Comparison of ENCODE assay signal across 13 cellular contexts in the genomic region with DNA sequence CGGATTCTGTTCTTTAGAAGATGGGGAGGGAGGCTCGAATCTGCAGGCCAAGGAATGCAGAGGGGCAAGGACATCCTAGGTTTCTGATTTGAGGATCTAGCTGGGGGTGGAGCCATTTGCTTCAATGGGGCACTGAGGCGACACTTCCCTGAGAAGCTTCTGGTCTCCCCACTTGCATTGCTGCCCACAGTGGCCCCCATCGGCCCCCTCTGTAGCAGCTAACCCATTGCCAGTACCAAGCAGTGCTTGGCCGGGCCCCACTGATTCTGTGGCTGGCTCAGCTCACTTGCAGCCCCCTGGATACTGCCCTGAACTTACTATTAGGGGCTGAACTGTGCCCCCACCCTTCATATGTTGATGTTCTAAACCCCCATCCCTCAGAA. TPM values are rescaled to one million over a fixed set of nuclear protein-coding genes. Genes with fewer than 3 reads are reported as not detected.
A peak's percentile ranks its signal among the peaks of the same experiment; 100 is the strongest.
DNase-seq lines count a peak whose midpoint lies in the region; ATAC-seq and TF ChIP-seq lines count a peak whose summit lies in the region.
"Had no signal": no experiment of that assay in that cellular context is flagged by ENCODE, and none has a peak within 500 bp of the region (broad histone marks: within the 10 kb centered on the region; RNA-seq: fewer than 3 reads in every experiment).

No MANE protein-coding gene starts in this region.

- intact Hi-C loops in cardiac septum (cut with DNase I): no loop called here
- intact Hi-C loops in Right ventricle myocardium inferior (cut with DNase I): no loop called here
- intact Hi-C loops in left ventricle myocardium inferior (cut with micrococcal nuclease): no loop called here
- intact Hi-C loops in vagina (cut with DNase I): no loop called here
- intact Hi-C loops in colonic mucosa (cut with DNase I): no loop called here

- no peak overlapping the region for H3K4me3 ChIP-seq in left ventricle myocardium inferior
- H3K4me3 ChIP-seq in neuronal stem cell (ENCODE audit: low read length in 2 of 2): no peak overlapping the region
- no peak overlapping the region for H3K4me3 ChIP-seq in vagina
- H3K4me3 ChIP-seq in colonic mucosa: no peak overlapping the region
- H3K4me3 ChIP-seq: HAP-1 had no signal

- peaks cover 24% of the 10 kb centered on the region for H3K4me1 ChIP-seq in left ventricle myocardium inferior
- peaks cover 18 to 31% of the 10 kb centered on the region in 2 donors for H3K4me1 ChIP-seq in neuronal stem cell (ENCODE audit: control insufficient read depth in 2 of 2, insufficient read depth in 1 of 2, low read depth in 1 of 2, low read length in 2 of 2)
- peaks cover 27% of the 10 kb centered on the region for H3K4me1 ChIP-seq in vagina
- no peaks in the 10 kb centered on the region for H3K4me1 ChIP-seq in colonic mucosa
- H3K4me1 ChIP-seq: HAP-1 had no signal

- H2AK5ac ChIP-seq in neuronal stem cell (ENCODE audit: low read depth, low read length): no peak overlapping the region

- no peak overlapping the region for H3K4ac ChIP-seq in neuronal stem cell (ENCODE audit: low read length)

- TF ChIP-seq CTCF in left ventricle myocardium inferior (IDR thresholded peaks at IDR 0.05; ENCODE audit: borderline replicate concordance) (no peak), vagina (IDR thresholded peaks at IDR 0.05) (no peak), colonic mucosa (IDR thresholded peaks at IDR 0.05) (no peak)

- H3K36me3 ChIP-seq in left ventricle myocardium inferior (no peaks in the 10 kb centered on the region), neuronal stem cell (replicated peaks in 1 of 2; ENCODE audit: control insufficient read depth in 2 of 2, insufficient read depth in 2 of 2, low read length in 2 of 2) (no peaks in the 10 kb centered on the region), vagina (no peaks in the 10 kb centered on the region), colonic mucosa (no peaks in the 10 kb centered on the region)
- H3K36me3 ChIP-seq: HAP-1 had no signal

- H3K27ac ChIP-seq in left ventricle myocardium inferior (replicated peaks) (no peak overlapping the region), neuronal stem cell (replicated peaks; ENCODE audit: low read length) (no peak overlapping the region), vagina (no peak overlapping the region), colonic mucosa (no peak overlapping the region)

- ATAC-seq in Right ventricle myocardium inferior (no peak), HG03378 (IDR thresholded peaks at IDR 0.05; ENCODE audit: unreplicated experiment) (no peak)

- H3K27me3 ChIP-seq in left ventricle myocardium inferior (ENCODE audit: low read depth) (peaks cover 30% of the 10 kb centered on the region), neuronal stem cell (ENCODE audit: control insufficient read depth in 3 of 3, insufficient read depth in 3 of 3, low read depth in 1 of 3, low read length in 3 of 3) (peaks cover 0 to 16% (median 0%) of the 10 kb centered on the region in 3 experiments), vagina (no peaks in the 10 kb centered on the region), colonic mucosa (no peaks in the 10 kb centered on the region)

- TF ChIP-seq POLR2A in vagina (IDR thresholded peaks at IDR 0.05): no peak

- H3K14ac ChIP-seq in neuronal stem cell (ENCODE audit: low read length): no peak overlapping the region

- H3K79me1 ChIP-seq in neuronal stem cell (ENCODE audit: low read depth, low read length): no peaks in the 10 kb centered on the region

- WGBS in neuronal stem cell (ENCODE audit: extremely low coverage in 2 of 2, insufficient read length in 2 of 2, insufficient replicate concordance in 1 of 2), 2 donors: no CpG with 5 or more reads among the region's 5 CpGs

- no peak overlapping the region for H2AFZ ChIP-seq in neuronal stem cell (ENCODE audit: low read length)

- H3K9me3 ChIP-seq in left ventricle myocardium inferior (replicated peaks) (no peaks in the 10 kb centered on the region), neuronal stem cell (replicated peaks in 1 of 2; ENCODE audit: control insufficient read depth in 2 of 2, insufficient read depth in 1 of 2, low read depth in 1 of 2, low read length in 2 of 2) (no peaks in the 10 kb centered on the region), vagina (no peaks in the 10 kb centered on the region), colonic mucosa (no peaks in the 10 kb centered on the region)
- H3K9me3 ChIP-seq: HAP-1 had no signal

- H2BK120ac ChIP-seq in neuronal stem cell (ENCODE audit: low read depth, low read length): no peak overlapping the region

- no peak overlapping the region for H3K23ac ChIP-seq in neuronal stem cell (ENCODE audit: low read depth, low read length, poor library complexity)

- H4K8ac ChIP-seq in neuronal stem cell (ENCODE audit: low read depth, low read length): no peak overlapping the region

- no peak overlapping the region for H3K4me2 ChIP-seq in neuronal stem cell (ENCODE audit: insufficient read depth, low read length, poor library complexity, severe bottlenecking)

- no peak overlapping the region for H2BK12ac ChIP-seq in neuronal stem cell (ENCODE audit: low read length)

- no peak overlapping the region for H2BK15ac ChIP-seq in neuronal stem cell (ENCODE audit: low read length)

- H3K18ac ChIP-seq in neuronal stem cell (ENCODE audit: low read length): peak overlapping the region; percentile 84

- H3K9ac ChIP-seq in neuronal stem cell (ENCODE audit: low read depth, low read length, poor library complexity): no peak overlapping the region
- H3K9ac ChIP-seq in colonic mucosa (ENCODE audit: low read depth in 2 of 2, low read length in 2 of 2): no peak overlapping the region

- DNase-seq in cardiac septum (ENCODE audit: low spot score) (peak; percentile 43), Right ventricle myocardium inferior (ENCODE audit: missing footprints) (no peak), left ventricle myocardium inferior (peak; percentile 7), neuronal stem cell (ENCODE audit: low spot score) (no peak), vagina (ENCODE audit: extremely low spot score in 2 of 2) (no peak), NCI-H128 (lab: John Stamatoyannopoulos, UW; ENCODE audit: unreplicated experiment) (no peak), colonic mucosa (no peak)
- DNase-seq: NCI-H2107, NCI-H345, NCI-H526 treated with DMSO at 0.1 percent for 48 hours had no signal

- H4K91ac ChIP-seq in neuronal stem cell (ENCODE audit: low read depth, low read length, poor library complexity): peak overlapping the region; percentile 96

- no peak overlapping the region for H2BK5ac ChIP-seq in neuronal stem cell (ENCODE audit: low read length)

RNA-seq across cellular contexts. Expression of gene SHISAL1, which starts 42.9 kb away (rescaled TPM):
- total RNA-seq in cardiac septum (0.70 TPM), Right ventricle myocardium inferior (1.5 TPM), left ventricle myocardium inferior (1.3 TPM), vagina (7.6 TPM), colonic mucosa (1 to 10 TPM in 1 of 2 donors, under 1 TPM in 1; 0.27 to 6.6 TPM)
- 3.6 TPM for polyA plus RNA-seq in neuronal stem cell (2013, experiment 1 of 2)
- 3.6 TPM for polyA plus RNA-seq in neuronal stem cell (2013, experiment 2 of 2)
- polyA plus RNA-seq: IgD-negative memory B cell had no signal

Comparison
In these comparisons a context has a peak if more than half of its experiments do, and no peak if none do; other contexts are left out.
1. DNase-seq: peak in cardiac septum (single experiment) and left ventricle myocardium inferior (single experiment); none in Right ventricle myocardium inferior (single experiment), neuronal stem cell (single experiment), vagina (0 of 2), NCI-H128 (single experiment) and colonic mucosa (single experiment).